In the genomic region with DNA sequence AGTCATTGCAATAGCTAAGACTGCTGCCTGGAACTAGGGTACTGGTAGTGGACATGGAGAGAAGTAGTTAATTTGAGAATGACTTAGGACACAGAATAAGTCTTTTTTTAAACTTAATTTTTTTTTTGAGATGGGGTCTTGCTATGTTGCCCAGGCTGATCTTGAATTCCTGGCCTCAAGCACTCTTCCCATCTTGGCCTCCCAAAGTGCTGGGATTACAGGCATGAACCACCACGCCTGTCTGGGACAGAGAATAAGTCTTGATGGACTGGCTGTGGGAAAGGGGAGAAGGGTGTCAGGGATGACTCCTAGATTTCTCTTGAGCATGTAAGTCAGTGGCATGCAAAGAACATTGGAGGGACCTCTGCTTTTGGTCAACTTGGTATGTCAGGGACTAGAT, we compare ENCODE assay signal across 2 cellular contexts.
TF ChIP-seq lines count a peak whose summit lies in the region.

No MANE protein-coding gene starts in this region.

TF ChIP-seq in HepG2, 621 proteins besides CTCF, POLR2A, EP300 and RAD21:
- TF ChIP-seq TAF1 (CRISPR knock-in tag; IDR thresholded peaks at IDR 0.05) (no peak), ZNF121 (CRISPR knock-in tag; IDR thresholded peaks at IDR 0.05) (peak; percentile 31; the same call in 1 of the 2 replicates)

TF ChIP-seq in HEK293T, 16 proteins besides CTCF, POLR2A, EP300 and RAD21:
- TF ChIP-seq FOXA1 (IDR thresholded peaks at IDR 0.05) (no peak), SUZ12 (IDR thresholded peaks at IDR 0.05) (no peak), BHLHE40 (IDR thresholded peaks at IDR 0.05; ENCODE audit: borderline replicate concordance) (no peak), HDGF (IDR thresholded peaks at IDR 0.05; ENCODE audit: borderline replicate concordance) (no peak), ZNF384 (IDR thresholded peaks at IDR 0.05) (no peak), NFRKB (IDR thresholded peaks at IDR 0.05) (no peak), ARNT (IDR thresholded peaks at IDR 0.05) (no peak), CTBP1 (IDR thresholded peaks at IDR 0.05; ENCODE audit: borderline replicate concordance) (no peak)
- TF ChIP-seq, protein P1, sequence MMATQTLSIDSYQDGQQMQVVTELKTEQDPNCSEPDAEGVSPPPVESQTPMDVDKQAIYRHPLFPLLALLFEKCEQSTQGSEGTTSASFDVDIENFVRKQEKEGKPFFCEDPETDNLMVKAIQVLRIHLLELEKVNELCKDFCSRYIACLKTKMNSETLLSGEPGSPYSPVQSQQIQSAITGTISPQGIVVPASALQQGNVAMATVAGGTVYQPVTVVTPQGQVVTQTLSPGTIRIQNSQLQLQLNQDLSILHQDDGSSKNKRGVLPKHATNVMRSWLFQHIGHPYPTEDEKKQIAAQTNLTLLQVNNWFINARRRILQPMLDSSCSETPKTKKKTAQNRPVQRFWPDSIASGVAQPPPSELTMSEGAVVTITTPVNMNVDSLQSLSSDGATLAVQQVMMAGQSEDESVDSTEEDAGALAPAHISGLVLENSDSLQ (IDR thresholded peaks at IDR 0.05) = no peak
